Comparison of ENCODE assay signal across 13 cellular contexts in the genomic region with DNA sequence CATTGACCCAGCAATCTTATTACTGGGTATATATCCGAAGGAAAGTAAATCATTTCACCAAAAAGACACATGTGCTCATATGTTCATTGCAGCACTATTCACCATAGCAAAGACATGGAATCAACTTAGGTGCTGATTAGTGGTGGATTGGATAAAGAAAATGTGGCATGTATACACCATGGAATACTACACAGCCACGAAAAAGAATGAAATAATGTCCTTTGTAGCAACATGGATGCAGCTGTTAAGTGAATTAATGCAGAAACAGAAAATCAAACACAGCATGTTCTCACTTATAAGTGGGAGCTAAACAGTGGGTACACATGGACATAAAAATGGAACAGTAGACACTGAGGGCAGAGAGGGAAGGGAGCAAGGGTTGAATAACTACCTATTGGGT. TPM values are rescaled to one million over a fixed set of nuclear protein-coding genes. Genes with fewer than 3 reads are reported as not detected.
"Had no signal": no experiment of that assay in that cellular context is flagged by ENCODE, and none has a peak within 500 bp of the region (broad histone marks: within the 10 kb centered on the region; RNA-seq: fewer than 3 reads in every experiment).

No MANE protein-coding gene starts in this region.

RNA-seq across cellular contexts. Expression of a gene that starts 11.5 kb away (rescaled TPM):
- total RNA-seq: activated B cell treated with CpG ODN at 0.5 μM for 24 hours; activated CD4-positive, alpha-beta memory T cell treated with anti-CD3 and anti-CD28 coated beads for 36 hours; activated CD4-positive, alpha-beta memory T cell treated with anti-CD3 and anti-CD28 coated beads, Interleukin-2, amount 10 ng/mL, durations not matched to agents 7 days and 5 days; activated CD4-positive, alpha-beta T cell treated with anti-CD3 and anti-CD28 coated beads for 36 hours; activated CD4-positive, alpha-beta T cell treated with anti-CD3 and anti-CD28 coated beads, Interleukin-2, amount 10 ng/mL, durations not matched to agents 24 days and 14 days; activated CD4-positive, alpha-beta T cell treated with anti-CD3 and anti-CD28 coated beads, Interleukin-2, amount 10 ng/mL, durations not matched to agents 7 days and 5 days; activated CD8-positive, alpha-beta memory T cell treated with anti-CD3 and anti-CD28 coated beads for 36 hours; activated CD8-positive, alpha-beta memory T cell treated with anti-CD3 and anti-CD28 coated beads, Interleukin-2, amount 10 ng/mL, durations not matched to agents 7 days and 5 days; activated CD8-positive, alpha-beta T cell treated with anti-CD3 and anti-CD28 coated beads for 36 hours; activated CD8-positive, alpha-beta T cell treated with anti-CD3 and anti-CD28 coated beads, Interleukin-2, amount 10 ng/mL, durations not matched to agents 7 days and 5 days; T-helper 1 cell treated with Interleukin-12 subunit alpha and Interleukin-12 subunit beta and Interleukin-4 antibody, amounts not matched to agents 30 ng/mL and 1 ng/mL, for 36 hours; T-helper 17 cell; T-helper 2 cell treated with Interferon-gamma antibody and Interleukin-4, amounts not matched to agents 100 ng/mL and 5 ng/mL, for 36 hours had no signal
